16 cellular contexts compared by ENCODE assay signal in the genomic region with DNA sequence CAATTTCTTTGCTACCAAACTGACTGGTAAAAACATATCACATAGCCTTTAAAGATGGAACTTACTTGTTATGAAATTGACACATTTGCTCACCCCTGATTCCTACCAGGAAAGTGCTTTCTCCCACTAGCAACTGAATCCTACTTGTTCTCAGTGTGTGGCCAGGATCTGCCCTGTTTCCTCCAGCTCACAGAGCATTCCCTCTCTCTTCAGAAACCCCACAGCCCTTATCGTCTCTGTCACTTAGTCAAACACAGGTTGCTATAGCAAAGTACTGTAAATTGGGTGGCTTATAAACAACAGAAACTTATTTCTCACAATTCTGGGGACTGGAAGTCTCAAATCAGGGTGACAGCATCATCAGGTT.
DNase-seq lines count a peak whose midpoint lies in the region; ATAC-seq, FAIRE-seq and TF ChIP-seq lines count a peak whose summit lies in the region.
"Had no signal": no experiment of that assay in that cellular context is flagged by ENCODE, and none has a peak within 500 bp of the region (broad histone marks: within the 10 kb centered on the region; RNA-seq: fewer than 3 reads in every experiment).

No MANE protein-coding gene starts in this region.

- peak overlapping the region; percentile 95 for H2AK5ac ChIP-seq in IMR-90 (ENCODE audit: low read depth, low read length)
- no peak overlapping the region for H2AK5ac ChIP-seq in mesendoderm (ENCODE audit: low read length)

- peak overlapping the region; percentile 97 for H3K56ac ChIP-seq in IMR-90 (ENCODE audit: extremely low read depth, insufficient read depth, low read length)
- no peak overlapping the region for H3K56ac ChIP-seq in mesendoderm (ENCODE audit: low read length)

- H2AK9ac ChIP-seq in IMR-90 (replicated peaks; ENCODE audit: low read depth, low read length, poor library complexity), result peak overlapping the region; percentile 90

- peaks cover 2% of the 10 kb centered on the region for H3K9me3 Mint-ChIP-seq in Calu3 (ENCODE audit: low read depth, unreplicated experiment)
- H3K9me3 Mint-ChIP-seq: activated CD8-positive, alpha-beta T cell treated with anti-CD3 and anti-CD28 coated beads for 36 hours had no signal

- no CpG with 5 or more reads among the region's 1 CpG for WGBS in IMR-90 (ENCODE audit: extremely low coverage in 2 of 2, insufficient read length in 1 of 2), 2 experiments
- WGBS in mesendoderm (ENCODE audit: extremely low coverage, insufficient coverage, low lambda C conversion rate), result no CpG with 5 or more reads among the region's 1 CpG

- peaks cover 30% of the 10 kb centered on the region for H3K4me1 Mint-ChIP-seq in Calu3 (ENCODE audit: low read depth, unreplicated experiment)
- H3K4me1 Mint-ChIP-seq: central memory CD8-positive, alpha-beta T cell had no signal

- no peak for TF ChIP-seq RAD21 in IMR-90 (IDR thresholded peaks at IDR 0.05; ENCODE audit: low read length)

- H2BK15ac ChIP-seq in IMR-90 (ENCODE audit: low read depth, low read length), result peak overlapping the region; percentile 99
- H2BK15ac ChIP-seq in mesendoderm (replicated peaks; ENCODE audit: low read depth), result no peak overlapping the region

- H4K8ac ChIP-seq in IMR-90 (ENCODE audit: low read depth in 2 of 2, low read length in 2 of 2) (peak overlapping the region; percentile 96 to 98), mesendoderm (ENCODE audit: low read depth, low read length) (no peak overlapping the region)

- peak overlapping the region; percentile 96 for H4K91ac ChIP-seq in IMR-90 (ENCODE audit: insufficient read depth, low read depth, low read length)

- H3K4ac ChIP-seq in IMR-90 (ENCODE audit: low read depth, low read length) (peak overlapping the region; percentile 100), mesendoderm (ENCODE audit: low read depth, low read length) (no peak overlapping the region)

- in situ Hi-C loops in IMR-90 (cut with MboI; ENCODE audit: low sequenced_read_pairs), result loop anchor here (10.0 kb wide), 1 partner anchor 1112 kb away; the partner anchor contains the start of gene CPEB2

- H3K4me3 ChIP-seq in IMR-90 (ENCODE audit: insufficient read depth, low read depth, low read length) (no peak overlapping the region; the same call in 1 of the 2 replicates), bronchial epithelial cell (ENCODE audit: low read depth, low read length) (no peak overlapping the region), mesendoderm (ENCODE audit: low read length) (no peak overlapping the region)
- H3K4me3 ChIP-seq: lung, upper lobe of left lung had no signal

- H4K5ac ChIP-seq in IMR-90 (ENCODE audit: low read depth, low read length), result peak overlapping the region; percentile 80
- no peak overlapping the region for H4K5ac ChIP-seq in mesendoderm (ENCODE audit: low read length)

- intact Hi-C loops in IMR-90 (cut with micrococcal nuclease), result loop anchor here (1.0 to 5.0 kb wide), 3 partner anchors 26 to 1110 kb away; partner anchors contain the start of gene CPEB2
- intact Hi-C loops in Calu3 (cut with micrococcal nuclease; ENCODE audit: unreplicated experiment), result no loop called here

- H3K27ac Mint-ChIP-seq in Calu3 (ENCODE audit: unreplicated experiment), result no peak overlapping the region
- H3K27ac Mint-ChIP-seq: activated CD8-positive, alpha-beta T cell treated with anti-CD3 and anti-CD28 coated beads for 36 hours had no signal

- H3K27me3 ChIP-seq in IMR-90 (ENCODE audit: control insufficient read depth, insufficient read depth, low read length) (no peaks in the 10 kb centered on the region), bronchial epithelial cell (ENCODE audit: control insufficient read depth, insufficient read depth, low read length) (no peaks in the 10 kb centered on the region), mesendoderm (ENCODE audit: insufficient read depth, low read length, poor library complexity) (no peaks in the 10 kb centered on the region)
- H3K27me3 ChIP-seq: upper lobe of left lung had no signal

- TF ChIP-seq CTCF in IMR-90 (conservative IDR thresholded peaks at IDR 0.05; ENCODE audit: low read depth, low read length) (no peak), bronchial epithelial cell (IDR thresholded peaks at IDR 0.05; ENCODE audit: insufficient read depth, low read length, severe bottlenecking) (no peak), Calu3 (IDR thresholded peaks at IDR 0.05; ENCODE audit: unreplicated experiment) (no peak)

- H3K23ac ChIP-seq in IMR-90 (ENCODE audit: low read depth, low read length), result peak overlapping the region; percentile 100
- no peak overlapping the region for H3K23ac ChIP-seq in mesendoderm (ENCODE audit: low read length)

- H4K20me1 ChIP-seq in IMR-90 (ENCODE audit: insufficient read depth, low read length), result no peaks in the 10 kb centered on the region

- peak overlapping the region; percentile 70 for H2AFZ ChIP-seq in IMR-90 (replicated peaks; ENCODE audit: low read length, poor library complexity)

- no peak overlapping the region for H3K4me3 Mint-ChIP-seq in Calu3 (ENCODE audit: low read depth, unreplicated experiment)
- H3K4me3 Mint-ChIP-seq: activated CD8-positive, alpha-beta T cell treated with anti-CD3 and anti-CD28 coated beads for 36 hours; central memory CD8-positive, alpha-beta T cell had no signal

- no peaks in the 10 kb centered on the region for H3K36me3 Mint-ChIP-seq in Calu3 (ENCODE audit: insufficient read depth, unreplicated experiment)

- 0 out of 2 replicates have a peak, but pooled peaks have one; percentile 19 for TF ChIP-seq POLR2A in IMR-90 (IDR thresholded peaks at IDR 0.05; ENCODE audit: low read depth, low read length)

- H3K9ac ChIP-seq in IMR-90 (ENCODE audit: low read depth, low read length) (peak overlapping the region; percentile 89), mesendoderm (ENCODE audit: low read length) (no peak overlapping the region)

- H2BK120ac ChIP-seq in IMR-90 (ENCODE audit: low read depth, low read length) (peak overlapping the region; percentile 100), mesendoderm (ENCODE audit: low read depth, low read length) (no peak overlapping the region)

- CTCF ChIA-PET in IMR-90 (lab: Yijun Ruan, JAX), result no interaction called here
- CTCF ChIA-PET in Calu3 (lab: Charles Lee), result no interaction called here

- POLR2A ChIA-PET in IMR-90 (lab: Charles Lee; ENCODE audit: unreplicated experiment), result no interaction called here

- ATAC-seq in IMR-90 (ENCODE audit: low read depth), result peak; percentile 42

- H3K18ac ChIP-seq in IMR-90 (ENCODE audit: low read depth, low read length) (peak overlapping the region; percentile 96), mesendoderm (ENCODE audit: low read length) (no peak overlapping the region)

- H3K14ac ChIP-seq in IMR-90 (replicated peaks; ENCODE audit: low read depth, low read length), result peak overlapping the region; percentile 98

- peak; percentile 13 for FAIRE-seq in bronchial epithelial cell (lab: Jason Lieb, UNC)

- H2BK5ac ChIP-seq in IMR-90 (ENCODE audit: low read depth, low read length, poor library complexity, severe bottlenecking), result peak overlapping the region; percentile 99
- no peak overlapping the region for H2BK5ac ChIP-seq in mesendoderm (ENCODE audit: low read length)

- peaks cover 28% of the 10 kb centered on the region for H3K4me1 ChIP-seq in IMR-90 (ENCODE audit: control insufficient read depth, insufficient read depth, low read length)
- no peaks in the 10 kb centered on the region for H3K4me1 ChIP-seq in mesendoderm (ENCODE audit: control insufficient read depth, low read depth, low read length)
- H3K4me1 ChIP-seq: upper lobe of left lung had no signal

- dilution Hi-C loops in IMR-90 (cut with HindIII; ENCODE audit: low sequenced_read_pairs, unreplicated experiment), result no loop called here

- DNase-seq in A172 (ENCODE audit: low spot score) (peak; percentile 16), IMR-90 (peak; percentile 65), bronchial epithelial cell (ENCODE audit: low read depth) (no peak), mesendoderm (peak; percentile 59), DMS79 (lab: John Stamatoyannopoulos, UW) (no peak), Calu3 (no peak), SHP77 treated with DMSO at 0.1 percent for 48 hours (lab: John Stamatoyannopoulos, UW) (no peak), NCI-H82 (lab: John Stamatoyannopoulos, UW) (no peak)
- DNase-seq: activated CD8-positive, alpha-beta T cell treated with anti-CD3 and anti-CD28 coated beads for 36 hours; activated effector memory CD4-positive, alpha-beta T cell treated with anti-CD3 and anti-CD28 coated beads, Interleukin-2, amount 50 U/mL, for 16 hours; DMS 273 treated with DMSO at 0.1 percent for 48 hours; NCI-H1417; occipital lobe; upper lobe of left lung had no signal

- H3K27ac ChIP-seq in IMR-90 (ENCODE audit: insufficient read depth, low read length) (peak overlapping the region; percentile 96), mesendoderm (ENCODE audit: low read depth, low read length) (no peak overlapping the region)
- H3K27ac ChIP-seq: upper lobe of left lung had no signal

- peak overlapping the region; percentile 71 for H3K4me2 ChIP-seq in IMR-90 (ENCODE audit: low read depth, low read length)
- H3K4me2 ChIP-seq in mesendoderm (ENCODE audit: low read length), result no peak overlapping the region

- H2BK20ac ChIP-seq in IMR-90 (ENCODE audit: low read depth, low read length), result peak overlapping the region; percentile 99

- H3K9me3 ChIP-seq in IMR-90 (ENCODE audit: control insufficient read depth, insufficient read depth, low read length), result no peaks in the 10 kb centered on the region
- H3K9me3 ChIP-seq: upper lobe of left lung had no signal

- H3K27me3 Mint-ChIP-seq in Calu3 (ENCODE audit: unreplicated experiment), result no peaks in the 10 kb centered on the region
- H3K27me3 Mint-ChIP-seq: central memory CD8-positive, alpha-beta T cell had no signal

- no peaks in the 10 kb centered on the region for H3K79me2 ChIP-seq in mesendoderm (ENCODE audit: control insufficient read depth, insufficient read depth, low read length)

- BruUV-seq in IMR-90 (replicated peaks; lab: Mats Ljungman, UMichigan), result no TSS peak
- no TSS peak for BruUV-seq in Calu3 (replicated peaks; lab: Mats Ljungman, UMichigan)

- peaks cover 0 to 9% of the 10 kb centered on the region in 2 experiments; a peak in 2 of 4 replicates for H3K79me1 ChIP-seq in IMR-90 (ENCODE audit: low read depth in 1 of 2, low read length in 2 of 2)
- no peaks in the 10 kb centered on the region for H3K79me1 ChIP-seq in mesendoderm (ENCODE audit: low read length)

- H3K36me3 ChIP-seq in IMR-90 (ENCODE audit: control insufficient read depth, insufficient read depth, low read length) (no peaks in the 10 kb centered on the region), bronchial epithelial cell (ENCODE audit: control insufficient read depth, insufficient read depth, low read length) (no peaks in the 10 kb centered on the region), mesendoderm (ENCODE audit: control insufficient read depth, insufficient read depth, low read length) (no peaks in the 10 kb centered on the region)
- H3K36me3 ChIP-seq: upper lobe of left lung had no signal

- peaks cover 19% of the 10 kb centered on the region for H3K9me1 ChIP-seq in IMR-90 (ENCODE audit: insufficient read depth, low read length)

TF ChIP-seq in IMR-90, 13 proteins besides CTCF, POLR2A, EP300 and RAD21:
- TF ChIP-seq BHLHE40 (IDR thresholded peaks at IDR 0.05; ENCODE audit: low read depth, low read length) (no peak), CEBPB (IDR thresholded peaks at IDR 0.05; ENCODE audit: low read depth, low read length) (no peak), RFX5 (IDR thresholded peaks at IDR 0.05; ENCODE audit: low read depth, low read length) (no peak), FOS (IDR thresholded peaks at IDR 0.05; ENCODE audit: low read depth, low read length) (no peak)

Comparison
In these comparisons a context has a peak if more than half of its experiments do, and no peak if none do; other contexts are left out.
1. DNase-seq: peak in A172 (single experiment), IMR-90 (single experiment) and mesendoderm (single experiment); none in bronchial epithelial cell (single experiment), DMS79 (single experiment), Calu3 (single experiment), SHP77 treated with DMSO at 0.1 percent for 48 hours (single experiment) and NCI-H82 (single experiment).